In the genomic region with DNA sequence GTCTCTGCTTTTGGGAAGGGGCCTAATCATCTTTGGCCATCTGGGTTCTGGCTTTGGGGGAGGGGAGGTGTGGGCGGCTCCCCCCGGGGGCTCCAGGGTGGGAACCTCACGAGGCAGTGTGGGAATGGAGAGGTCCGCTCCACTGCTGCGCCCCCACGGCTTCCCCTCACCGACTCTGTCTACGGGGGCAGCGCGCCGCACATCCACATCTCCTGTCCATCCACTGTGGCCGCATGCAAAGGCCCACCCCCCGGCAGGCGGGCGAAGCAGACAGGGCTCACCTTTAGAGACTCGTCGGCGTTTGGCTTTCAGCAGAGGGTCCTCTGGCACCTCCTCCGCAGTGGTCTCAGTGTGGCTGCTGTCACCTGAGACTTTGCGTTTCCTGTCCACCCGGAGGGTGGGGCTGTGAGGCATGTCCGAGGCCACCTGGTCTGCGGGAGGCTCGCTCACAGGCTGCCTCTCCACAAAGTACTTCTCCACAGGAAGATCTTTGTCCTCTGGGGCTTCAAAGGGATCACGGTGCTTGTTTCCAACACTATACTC, we compare ENCODE assay signal across 1 cellular context.
TF ChIP-seq lines count a peak whose summit lies in the region.

No MANE protein-coding gene starts in this region.

TF ChIP-seq in K562, 482 proteins besides CTCF, POLR2A, EP300 and RAD21:
- TF ChIP-seq RBM22 (IDR thresholded peaks at IDR 0.05; ENCODE audit: low read depth, low read length, poor library complexity, severe bottlenecking) (peak; percentile 86), JUND (IDR thresholded peaks at IDR 0.05; ENCODE audit: borderline replicate concordance, low read depth, low read length) (no peak), JUND (tag; IDR thresholded peaks at IDR 0.05; ENCODE audit: borderline replicate concordance, low read depth, low read length) (no peak), NCOA4 (IDR thresholded peaks at IDR 0.05; ENCODE audit: partially characterized antibody) (no peak), POLR2AphosphoS5 (IDR thresholded peaks at IDR 0.05; ENCODE audit: control insufficient read depth, insufficient read depth, low read depth, low read length) (0 out of 2 replicates have a peak, but pooled peaks have one; percentile 8), MTA3 (IDR thresholded peaks at IDR 0.05; ENCODE audit: borderline replicate concordance) (no peak), POLR2G (IDR thresholded peaks at IDR 0.05; ENCODE audit: low read depth, low read length) (peak; percentile 59)
- TF ChIP-seq, protein P1, sequence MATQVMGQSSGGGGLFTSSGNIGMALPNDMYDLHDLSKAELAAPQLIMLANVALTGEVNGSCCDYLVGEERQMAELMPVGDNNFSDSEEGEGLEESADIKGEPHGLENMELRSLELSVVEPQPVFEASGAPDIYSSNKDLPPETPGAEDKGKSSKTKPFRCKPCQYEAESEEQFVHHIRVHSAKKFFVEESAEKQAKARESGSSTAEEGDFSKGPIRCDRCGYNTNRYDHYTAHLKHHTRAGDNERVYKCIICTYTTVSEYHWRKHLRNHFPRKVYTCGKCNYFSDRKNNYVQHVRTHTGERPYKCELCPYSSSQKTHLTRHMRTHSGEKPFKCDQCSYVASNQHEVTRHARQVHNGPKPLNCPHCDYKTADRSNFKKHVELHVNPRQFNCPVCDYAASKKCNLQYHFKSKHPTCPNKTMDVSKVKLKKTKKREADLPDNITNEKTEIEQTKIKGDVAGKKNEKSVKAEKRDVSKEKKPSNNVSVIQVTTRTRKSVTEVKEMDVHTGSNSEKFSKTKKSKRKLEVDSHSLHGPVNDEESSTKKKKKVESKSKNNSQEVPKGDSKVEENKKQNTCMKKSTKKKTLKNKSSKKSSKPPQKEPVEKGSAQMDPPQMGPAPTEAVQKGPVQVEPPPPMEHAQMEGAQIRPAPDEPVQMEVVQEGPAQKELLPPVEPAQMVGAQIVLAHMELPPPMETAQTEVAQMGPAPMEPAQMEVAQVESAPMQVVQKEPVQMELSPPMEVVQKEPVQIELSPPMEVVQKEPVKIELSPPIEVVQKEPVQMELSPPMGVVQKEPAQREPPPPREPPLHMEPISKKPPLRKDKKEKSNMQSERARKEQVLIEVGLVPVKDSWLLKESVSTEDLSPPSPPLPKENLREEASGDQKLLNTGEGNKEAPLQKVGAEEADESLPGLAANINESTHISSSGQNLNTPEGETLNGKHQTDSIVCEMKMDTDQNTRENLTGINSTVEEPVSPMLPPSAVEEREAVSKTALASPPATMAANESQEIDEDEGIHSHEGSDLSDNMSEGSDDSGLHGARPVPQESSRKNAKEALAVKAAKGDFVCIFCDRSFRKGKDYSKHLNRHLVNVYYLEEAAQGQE (CRISPR knock-in tag; IDR thresholded peaks at IDR 0.05; ENCODE audit: low read depth): no peak
